ENCODE assay signal across 8 cellular contexts in genomic region chr10:7260412-7260900, GRCh38.
DNase-seq lines count a peak whose midpoint lies in the region; ATAC-seq, FAIRE-seq and TF ChIP-seq lines count a peak whose summit lies in the region.

No MANE protein-coding gene starts in this region.

- H2AFZ ChIP-seq in endothelial cell of umbilical vein (ENCODE audit: low read depth, low read length), result no peak overlapping the region

- no peaks in the 10 kb centered on the region for H3K27me3 Mint-ChIP-seq in CD4-positive, alpha-beta T cell

- peaks cover 26% of the 10 kb centered on the region for H3K36me3 Mint-ChIP-seq in CD4-positive, alpha-beta T cell (ENCODE audit: low read depth)

- no peak overlapping the region for H3K9ac ChIP-seq in endothelial cell of umbilical vein (replicated peaks; ENCODE audit: extremely low read depth, insufficient read depth, low read length)

- H3K4me1 ChIP-seq in endothelial cell of umbilical vein (ENCODE audit: control insufficient read depth, extremely low read depth, insufficient read depth, low read length), result peaks cover 10% of the 10 kb centered on the region

- ATAC-seq in CD4-positive, alpha-beta T cell (ENCODE audit: poor library complexity), result peak; percentile 27
- ATAC-seq in GM18870 (IDR thresholded peaks at IDR 0.05; ENCODE audit: unreplicated experiment) (peak; percentile 66), HG03378 (IDR thresholded peaks at IDR 0.05; ENCODE audit: unreplicated experiment) (peak; percentile 64), GM18907 (IDR thresholded peaks at IDR 0.05; ENCODE audit: unreplicated experiment) (no peak)

- peak overlapping the region; percentile 30 for H3K4me3 Mint-ChIP-seq in CD4-positive, alpha-beta T cell

- POLR2A ChIA-PET in CD4-positive, alpha-beta T cell (lab: Charles Lee), result no interaction called here
- POLR2A ChIA-PET in endothelial cell of umbilical vein (lab: Charles Lee), result no interaction called here

- peak overlapping the region; percentile 85 for H3K27ac Mint-ChIP-seq in CD4-positive, alpha-beta T cell

- H3K36me3 ChIP-seq in endothelial cell of umbilical vein (ENCODE audit: control insufficient read depth in 2 of 2, extremely low read depth in 1 of 2, insufficient read depth in 2 of 2, low read length in 2 of 2), result no peaks in the 10 kb centered on the region

- TF ChIP-seq POLR2A in endothelial cell of umbilical vein (IDR thresholded peaks at IDR 0.05; ENCODE audit: low read depth, low read length), result no peak

- no peak overlapping the region for H3K4me2 ChIP-seq in endothelial cell of umbilical vein (ENCODE audit: insufficient read depth, low read length)

- CTCF ChIA-PET in CD4-positive, alpha-beta T cell (lab: Charles Lee), result no interaction called here
- CTCF ChIA-PET in endothelial cell of umbilical vein (lab: Charles Lee), result no interaction called here

- H3K4me3 ChIP-seq in endothelial cell of umbilical vein (replicated peaks in 1 of 3; ENCODE audit: insufficient read depth in 1 of 3, low read depth in 1 of 3, low read length in 3 of 3), result no peak overlapping the region

- H3K27me3 ChIP-seq in CD4-positive, alpha-beta T cell (ENCODE audit: control insufficient read depth, insufficient read depth, low read length), result no peaks in the 10 kb centered on the region
- no peaks in the 10 kb centered on the region for H3K27me3 ChIP-seq in endothelial cell of umbilical vein (ENCODE audit: control insufficient read depth in 2 of 2, insufficient read depth in 2 of 2, low read length in 2 of 2)

- dilution Hi-C loops in endothelial cell of umbilical vein (cut with MboI; ENCODE audit: extremely low pct_ligation_motif_present, low sequenced_read_pairs), result no loop called here

- H3K9me3 Mint-ChIP-seq in CD4-positive, alpha-beta T cell, result no peaks in the 10 kb centered on the region

- peak; percentile 65 for TF ChIP-seq CTCF in CD4-positive, alpha-beta T cell (IDR thresholded peaks at IDR 0.05)
- TF ChIP-seq CTCF in endothelial cell of umbilical vein (IDR thresholded peaks at IDR 0.05; ENCODE audit: extremely low read depth in 1 of 2, insufficient read depth in 1 of 2, low read depth in 1 of 2, low read length in 2 of 2), result peak; percentile 46 to 57

- H3K9me3 ChIP-seq in CD4-positive, alpha-beta T cell (ENCODE audit: control insufficient read depth, low read length), result no peaks in the 10 kb centered on the region
- H3K9me3 ChIP-seq in endothelial cell of umbilical vein (replicated peaks; ENCODE audit: control insufficient read depth, insufficient read depth, low read length), result no peaks in the 10 kb centered on the region

- no peaks in the 10 kb centered on the region for H3K79me2 ChIP-seq in endothelial cell of umbilical vein (ENCODE audit: control insufficient read depth, insufficient read depth, low read length)

- BruUV-seq in endothelial cell of umbilical vein (replicated peaks; lab: Mats Ljungman, UMichigan), result no TSS peak

- intact Hi-C loops in CD4-positive, alpha-beta T cell (cut with DNase I, micrococcal nuclease), result loop anchor here in 1 of 2 experiments (2.0 to 10.0 kb wide), 2 partner anchors 148 to 424 kb away; no protein-coding TSS in a partner anchor
- intact Hi-C loops in endothelial cell of umbilical vein (cut with micrococcal nuclease), result loop anchor here (1.0 to 5.0 kb wide), 4 partner anchors 148 to 588 kb away; no protein-coding TSS in a partner anchor

- H4K20me1 ChIP-seq in endothelial cell of umbilical vein (replicated peaks; ENCODE audit: control insufficient read depth, extremely low read depth, insufficient read depth, low read length), result no peaks in the 10 kb centered on the region

- no peak overlapping the region for H3K27ac ChIP-seq in CD4-positive, alpha-beta T cell (ENCODE audit: low read depth, low read length)
- no peak overlapping the region for H3K27ac ChIP-seq in endothelial cell of umbilical vein (ENCODE audit: insufficient read depth, low read depth, low read length)

- H3K9me1 ChIP-seq in endothelial cell of umbilical vein (replicated peaks; ENCODE audit: control insufficient read depth, extremely low read depth, insufficient read depth, low read length), result no peaks in the 10 kb centered on the region

- peak; percentile 73 for FAIRE-seq in endothelial cell of umbilical vein (lab: Jason Lieb, UNC)

- peaks cover 59% of the 10 kb centered on the region for H3K4me1 Mint-ChIP-seq in CD4-positive, alpha-beta T cell (ENCODE audit: low read depth)

- no peak for DNase-seq in CD4-positive, alpha-beta T cell
- DNase-seq in SHP77 treated with DMSO at 0.1 percent for 48 hours (lab: John Stamatoyannopoulos, UW), result peak; percentile 79
- peak; percentile 64 for DNase-seq in endothelial cell of umbilical vein (ENCODE audit: low read depth, low spot score)
- DNase-seq in middle frontal gyrus (ENCODE audit: extremely low spot score, low spot score), result peak; percentile 57
- no peak for DNase-seq in NCI-H146 (lab: John Stamatoyannopoulos, UW)

TF ChIP-seq in endothelial cell of umbilical vein, 7 proteins besides CTCF, POLR2A, EP300 and RAD21:
- TF ChIP-seq POLR2AphosphoS5 (IDR thresholded peaks at IDR 0.05; ENCODE audit: insufficient read depth, low read depth, low read length) (no peak), MYC (IDR thresholded peaks at IDR 0.05; ENCODE audit: low read depth, low read length) (no peak), JUN (IDR thresholded peaks at IDR 0.05; ENCODE audit: borderline replicate concordance, insufficient read depth, insufficient read length, low read depth) (no peak)

Comparison
In these comparisons a context has a peak if more than half of its experiments do, and no peak if none do; other contexts are left out.
1. DNase-seq: peak in SHP77 treated with DMSO at 0.1 percent for 48 hours (single experiment), endothelial cell of umbilical vein (single experiment) and middle frontal gyrus (single experiment); none in CD4-positive, alpha-beta T cell (0 of 10) and NCI-H146 (single experiment).